24 cellular contexts compared by ENCODE assay signal in the genomic region with DNA sequence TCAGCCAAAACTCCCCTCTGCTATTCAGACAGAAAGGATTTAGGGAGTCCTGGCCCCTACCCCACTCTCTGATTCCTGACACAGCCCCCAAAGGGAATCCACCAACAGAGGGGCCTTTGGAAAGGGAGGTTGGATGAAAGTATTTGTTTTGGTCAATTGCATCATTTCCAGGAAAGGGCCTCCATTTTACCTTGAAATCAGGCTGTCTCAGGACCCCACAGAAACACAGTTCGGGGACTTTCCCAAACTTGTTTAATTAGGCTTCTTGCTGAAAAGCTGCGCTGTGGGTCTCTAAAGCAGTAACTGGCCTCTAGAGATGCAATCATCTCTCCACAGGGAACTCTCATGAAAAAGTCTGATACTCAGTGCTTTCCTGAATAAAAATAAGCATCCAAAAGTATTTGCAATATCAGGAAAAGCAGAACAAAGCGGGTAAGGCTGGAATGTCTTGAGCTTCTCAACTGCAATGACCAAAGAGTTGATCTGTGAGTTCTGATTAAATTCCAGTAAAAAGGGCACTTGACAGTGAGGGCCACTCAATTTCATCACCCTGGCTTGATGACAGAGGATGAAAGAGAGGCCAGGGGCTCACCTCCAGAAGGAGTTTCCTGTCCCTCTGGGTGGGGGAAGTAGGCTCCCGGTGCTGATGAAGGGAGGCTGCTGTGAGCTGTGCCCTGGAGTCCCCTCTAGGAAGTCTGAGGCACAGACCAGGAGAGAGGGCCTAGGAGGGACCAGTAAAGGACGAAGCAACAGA. TPM values are rescaled to one million over a fixed set of nuclear protein-coding genes. Genes with fewer than 3 reads are reported as not detected.
DNase-seq lines count a peak whose midpoint lies in the region; ATAC-seq and TF ChIP-seq lines count a peak whose summit lies in the region.
"Had no signal": no experiment of that assay in that cellular context is flagged by ENCODE, and none has a peak within 500 bp of the region (broad histone marks: within the 10 kb centered on the region; RNA-seq: fewer than 3 reads in every experiment).

No MANE protein-coding gene starts in this region.

- peak overlapping the region; percentile 27; the same call in 1 of the 2 replicates for H3K4me2 ChIP-seq in GM23338
- peak overlapping the region; percentile 35 for H3K4me2 ChIP-seq in neural progenitor cell
- H3K4me2 ChIP-seq in mesenchymal stem cell (ENCODE audit: low read length, poor library complexity, severe bottlenecking), result no peak overlapping the region
- H3K4me2 ChIP-seq: BLaER1 had no signal

- no peaks in the 10 kb centered on the region for H3K9me3 Mint-ChIP-seq in GM23338
- peaks cover 4% of the 10 kb centered on the region for H3K9me3 Mint-ChIP-seq in neural progenitor cell
- H3K9me3 Mint-ChIP-seq: CD4-positive, alpha-beta T cell had no signal

- no peak overlapping the region for H3K18ac ChIP-seq in mesenchymal stem cell (ENCODE audit: low read depth in 1 of 2, low read length in 2 of 2)

- peak; percentile 40; the same call in 2 of the 3 replicates for ATAC-seq in GM23338
- ATAC-seq: HCT116, Panc1 had no signal

- no peaks in the 10 kb centered on the region for H3K79me1 ChIP-seq in mesenchymal stem cell (replicated peaks; ENCODE audit: low read length, poor library complexity, severe bottlenecking)

- DNase-seq in DMS53 (lab: John Stamatoyannopoulos, UW) (peak; percentile 28), DMS53 treated with DMSO at 0.1 percent for 48 hours (lab: John Stamatoyannopoulos, UW; ENCODE audit: unreplicated experiment) (no peak), GM23338 (ENCODE audit: low spot score) (peak; percentile 16), OCI-M1 (lab: John Stamatoyannopoulos, UW) (peak; percentile 54), neural progenitor cell (ENCODE audit: low spot score) (no peak), mesenchymal stem cell (no peak), DMS114 treated with DMSO at 0.1 percent for 48 hours (lab: John Stamatoyannopoulos, UW; ENCODE audit: unreplicated experiment) (no peak)
- DNase-seq in stimulated activated naive CD4-positive, alpha-beta T cell (lab: John Stamatoyannopoulos, UW), result no peak
- DNase-seq: ACHN; CD4-positive, alpha-beta T cell; COR-L47; GM23248; Kasumi-1; MG63; NCI-H1694 treated with DMSO at 0.1 percent for 48 hours; NCI-H2081 treated with DMSO at 0.1 percent for 48 hours; NCI-H2171 treated with DMSO at 0.1 percent for 48 hours; NCI-H446; NCI-H526; SJCRH30 had no signal

- no peak overlapping the region for H3K4me3 ChIP-seq in GM23338
- H3K4me3 ChIP-seq in neural progenitor cell, result no peak overlapping the region
- no peak overlapping the region for H3K4me3 ChIP-seq in mesenchymal stem cell (ENCODE audit: insufficient read depth in 1 of 2, low read depth in 1 of 2, low read length in 2 of 2)
- H3K4me3 ChIP-seq: BLaER1, GM23248, MG63, SJCRH30 had no signal

- H4K91ac ChIP-seq in mesenchymal stem cell (ENCODE audit: low read length), result no peak overlapping the region

- H3K36me3 ChIP-seq in GM23338 (ENCODE audit: insufficient read depth) (no peaks in the 10 kb centered on the region), neural progenitor cell (no peaks in the 10 kb centered on the region), mesenchymal stem cell (ENCODE audit: control insufficient read depth in 1 of 2, insufficient read depth in 2 of 2, low read depth in 1 of 2, low read length in 2 of 2) (no peaks in the 10 kb centered on the region)
- H3K36me3 ChIP-seq: BLaER1, MG63, SJCRH30 had no signal

- H2BK120ac ChIP-seq in mesenchymal stem cell (ENCODE audit: low read depth, low read length), result no peak overlapping the region

- H3K27me3 Mint-ChIP-seq in GM23338 (ENCODE audit: insufficient read depth, low read depth, poor library complexity) (peaks cover 2% of the 10 kb centered on the region), neural progenitor cell (ENCODE audit: insufficient read depth, low read depth) (no peaks in the 10 kb centered on the region)
- H3K27me3 Mint-ChIP-seq: CD4-positive, alpha-beta T cell had no signal

- H3K27me3 ChIP-seq in GM23338 (ENCODE audit: insufficient read depth), result no peaks in the 10 kb centered on the region
- H3K27me3 ChIP-seq in neural progenitor cell, result no peaks in the 10 kb centered on the region
- H3K27me3 ChIP-seq in mesenchymal stem cell (ENCODE audit: control insufficient read depth in 1 of 2, insufficient read depth in 1 of 2, low read length in 2 of 2), result peaks cover 12 to 34% of the 10 kb centered on the region in 2 experiments
- H3K27me3 ChIP-seq: BLaER1 had no signal

- H3K27ac Mint-ChIP-seq in GM23338, result no peak overlapping the region; the same call in 1 of the 2 replicates
- H3K27ac Mint-ChIP-seq in neural progenitor cell, result no peak overlapping the region
- H3K27ac Mint-ChIP-seq: CD4-positive, alpha-beta T cell had no signal

- WGBS in mesenchymal stem cell, result 79% methylated on average over 5 of the region's 5 CpGs

- no peak overlapping the region for H3K14ac ChIP-seq in mesenchymal stem cell (ENCODE audit: low read length in 2 of 2)

- H3K4me1 Mint-ChIP-seq in GM23338 (peaks cover 8% of the 10 kb centered on the region), neural progenitor cell (peaks cover 8% of the 10 kb centered on the region)

- H2BK15ac ChIP-seq in mesenchymal stem cell (ENCODE audit: low read depth, poor library complexity, severe bottlenecking), result no peak overlapping the region

- no peak overlapping the region for H3K27ac ChIP-seq in GM23338 (ENCODE audit: low read depth)
- H3K27ac ChIP-seq in neural progenitor cell, result no peak overlapping the region
- no peak overlapping the region for H3K27ac ChIP-seq in mesenchymal stem cell (ENCODE audit: low read length, poor library complexity, severe bottlenecking)
- H3K27ac ChIP-seq: 22Rv1, BLaER1, GM23248, SJCRH30 had no signal

- TF ChIP-seq CTCF in GM23338 (conservative IDR thresholded peaks at IDR 0.05; ENCODE audit: low read depth in 2 of 2) (no peak), neural progenitor cell (IDR thresholded peaks at IDR 0.05) (no peak)

- H2BK5ac ChIP-seq in mesenchymal stem cell (ENCODE audit: low read depth, low read length, poor library complexity, severe bottlenecking), result no peak overlapping the region

- no peak overlapping the region for H4K8ac ChIP-seq in mesenchymal stem cell (ENCODE audit: low read length)

- H2AFZ ChIP-seq in GM23338 (peak overlapping the region; percentile 48), neural progenitor cell (replicated peaks) (peak overlapping the region; percentile 34), mesenchymal stem cell (ENCODE audit: low read depth, low read length) (no peak overlapping the region)
- H2AFZ ChIP-seq: GM23248 had no signal

- H3K4me1 ChIP-seq in GM23338 (ENCODE audit: insufficient read depth), result peaks cover 10% of the 10 kb centered on the region
- H3K4me1 ChIP-seq in neural progenitor cell, result peaks cover 9% of the 10 kb centered on the region
- no peaks in the 10 kb centered on the region for H3K4me1 ChIP-seq in mesenchymal stem cell (ENCODE audit: control insufficient read depth, insufficient read depth, low read depth, low read length)
- H3K4me1 ChIP-seq: BLaER1, SJCRH30 had no signal

- H3K36me3 Mint-ChIP-seq in GM23338 (ENCODE audit: low read depth) (no peaks in the 10 kb centered on the region), neural progenitor cell (no peaks in the 10 kb centered on the region)

- no peak overlapping the region for H3K4ac ChIP-seq in mesenchymal stem cell (ENCODE audit: low read depth in 1 of 2, low read length in 2 of 2)

- H3K79me2 ChIP-seq in GM23338 (replicated peaks; ENCODE audit: insufficient read depth), result no peaks in the 10 kb centered on the region
- H3K79me2 ChIP-seq in neural progenitor cell (ENCODE audit: low read depth), result no peaks in the 10 kb centered on the region

- no peaks in the 10 kb centered on the region for H3K9me2 ChIP-seq in GM23338 (ENCODE audit: insufficient read depth)

- H3K9ac ChIP-seq in neural progenitor cell (no peak overlapping the region), mesenchymal stem cell (ENCODE audit: low read length) (no peak overlapping the region)
- H3K9ac ChIP-seq: BLaER1, GM23248 had no signal

- no peak overlapping the region for H2AK5ac ChIP-seq in mesenchymal stem cell (ENCODE audit: low read length, severe bottlenecking)

- H3K9me3 ChIP-seq in neural progenitor cell (ENCODE audit: low read depth), result no peaks in the 10 kb centered on the region
- no peaks in the 10 kb centered on the region for H3K9me3 ChIP-seq in mesenchymal stem cell (ENCODE audit: control insufficient read depth, low read length)
- H3K9me3 ChIP-seq: BLaER1, MG63, SJCRH30 had no signal

- H3F3A ChIP-seq in GM23338 (replicated peaks; ENCODE audit: low read depth), result no peaks in the 10 kb centered on the region
- no peaks in the 10 kb centered on the region for H3F3A ChIP-seq in neural progenitor cell (ENCODE audit: low read depth)

- H4K20me1 ChIP-seq in GM23338 (replicated peaks; ENCODE audit: insufficient read depth) (no peaks in the 10 kb centered on the region), neural progenitor cell (ENCODE audit: low read depth) (no peaks in the 10 kb centered on the region)
- H4K20me1 ChIP-seq: BLaER1 had no signal

- no peak overlapping the region for H3K23ac ChIP-seq in mesenchymal stem cell (ENCODE audit: low read length in 2 of 2)

- no peak overlapping the region for H2BK12ac ChIP-seq in mesenchymal stem cell (ENCODE audit: low read length in 2 of 2)

- H3K4me3 Mint-ChIP-seq in GM23338 (no peak overlapping the region), neural progenitor cell (no peak overlapping the region)
- H3K4me3 Mint-ChIP-seq: CD4-positive, alpha-beta T cell had no signal

TF ChIP-seq in GM23338, 12 proteins besides CTCF, POLR2A, EP300 and RAD21 (continues in another document):
- TF ChIP-seq JUNB (IDR thresholded peaks at IDR 0.05; ENCODE audit: unreplicated experiment) (no peak), EZH2 (IDR thresholded peaks at IDR 0.05; ENCODE audit: low read depth, unreplicated experiment) (no peak)
- TF ChIP-seq, protein P1, sequence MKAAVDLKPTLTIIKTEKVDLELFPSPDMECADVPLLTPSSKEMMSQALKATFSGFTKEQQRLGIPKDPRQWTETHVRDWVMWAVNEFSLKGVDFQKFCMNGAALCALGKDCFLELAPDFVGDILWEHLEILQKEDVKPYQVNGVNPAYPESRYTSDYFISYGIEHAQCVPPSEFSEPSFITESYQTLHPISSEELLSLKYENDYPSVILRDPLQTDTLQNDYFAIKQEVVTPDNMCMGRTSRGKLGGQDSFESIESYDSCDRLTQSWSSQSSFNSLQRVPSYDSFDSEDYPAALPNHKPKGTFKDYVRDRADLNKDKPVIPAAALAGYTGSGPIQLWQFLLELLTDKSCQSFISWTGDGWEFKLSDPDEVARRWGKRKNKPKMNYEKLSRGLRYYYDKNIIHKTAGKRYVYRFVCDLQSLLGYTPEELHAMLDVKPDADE (IDR thresholded peaks at IDR 0.05), result no peak

RNA-seq across cellular contexts. Expression of a gene that starts 36.3 kb away (rescaled TPM):
- total RNA-seq in GM23338 (2014; rRNA removed; shearing (Covaris generic)), result 4.7 and 9.8 TPM in 2 replicates
- 6.2 and 6.3 TPM in 2 replicates for polyA plus RNA-seq in GM23338 (2016; fragmentation: Nextera tagmentation; extraction: Ambion mirVana)
- total RNA-seq in neural progenitor cell (ENCODE audit: low replicate concordance), result 16.0 and 25.5 TPM in 2 replicates
- 5.3 TPM for polyA plus RNA-seq in mesenchymal stem cell (2013, experiment 1 of 2)
- polyA plus RNA-seq in mesenchymal stem cell (2013, experiment 2 of 2), result 4.6 TPM

RNA-seq across cellular contexts. Expression of a gene that starts 56.5 kb away (rescaled TPM):
- total RNA-seq in GM23338 (2014; rRNA removed; shearing (Covaris generic)), result 1.8 and 2.7 TPM in 2 replicates
- polyA plus RNA-seq in GM23338 (2016; fragmentation: Nextera tagmentation; extraction: Ambion mirVana), result 0.44 and 0.57 TPM in 2 replicates
- total RNA-seq in neural progenitor cell (ENCODE audit: low replicate concordance), result 26.6 and 39.7 TPM in 2 replicates
- polyA plus RNA-seq in mesenchymal stem cell (2013, experiment 1 of 2), result not detected
- not detected for polyA plus RNA-seq in mesenchymal stem cell (2013, experiment 2 of 2)
- total RNA-seq: GM23248, SJCRH30 had no signal
- polyA plus RNA-seq: GM23248 had no signal

Comparison
In these comparisons a context has a peak if more than half of its experiments do, and no peak if none do; other contexts are left out.
1. DNase-seq: peak in DMS53 (single experiment), GM23338 (single experiment) and OCI-M1 (single experiment); none in DMS53 treated with DMSO at 0.1 percent for 48 hours (single experiment), neural progenitor cell (single experiment), mesenchymal stem cell (single experiment), DMS114 treated with DMSO at 0.1 percent for 48 hours (single experiment) and stimulated activated naive CD4-positive, alpha-beta T cell (0 of 6).